1 cellular context compared by ENCODE assay signal in the genomic region with DNA sequence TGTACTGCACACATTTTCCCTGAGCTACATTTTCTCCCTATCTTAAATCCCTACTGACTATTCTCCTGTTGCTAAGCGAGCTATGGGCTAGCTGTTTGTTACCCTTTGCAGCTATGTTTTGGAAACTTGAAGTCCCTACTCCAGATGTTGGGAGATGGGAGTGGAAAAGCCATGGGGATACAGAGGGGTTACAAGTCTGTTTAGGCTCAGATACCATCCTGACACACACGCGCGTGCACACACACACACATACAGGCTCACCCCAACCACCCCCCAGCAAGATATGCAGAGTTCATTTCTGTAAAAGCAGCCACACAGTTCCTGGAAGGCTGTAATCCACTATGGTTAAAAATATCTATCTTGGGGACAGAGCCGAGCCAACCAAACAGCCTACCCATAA.
TF ChIP-seq lines count a peak whose summit lies in the region.

No MANE protein-coding gene starts in this region.

TF ChIP-seq in endothelial cell of umbilical vein, 7 proteins besides CTCF, POLR2A, EP300 and RAD21:
- TF ChIP-seq EZH2 (IDR thresholded peaks at IDR 0.05; ENCODE audit: borderline replicate concordance, low read depth, low read length, severe bottlenecking) (no peak), FOS (IDR thresholded peaks at IDR 0.05; ENCODE audit: borderline replicate concordance, insufficient read depth, low read length) (no peak)
